In genomic region chr6:166760288-166760687, GRCh38 we compare ENCODE assay signal across 12 cellular contexts.
DNase-seq lines count a peak whose midpoint lies in the region; ATAC-seq and TF ChIP-seq lines count a peak whose summit lies in the region.
"Had no signal": no experiment of that assay in that cellular context is flagged by ENCODE, and none has a peak within 500 bp of the region (broad histone marks: within the 10 kb centered on the region; RNA-seq: fewer than 3 reads in every experiment).

No MANE protein-coding gene starts in this region.

- H3K36me3 Mint-ChIP-seq in activated CD4-positive, alpha-beta T cell treated with anti-CD3 and anti-CD28 coated beads, Interleukin-2, amount 10 ng/mL, durations not matched to agents 24 days and 14 days (ENCODE audit: low read depth) = peaks cover 3% of the 10 kb centered on the region

- H3K4me2 ChIP-seq in parathyroid adenoma (ENCODE audit: low read length) (peak overlapping the region; percentile 49), PC-3 (ENCODE audit: low read length) (no peak overlapping the region)

- POLR2A ChIA-PET in PC-3 (lab: Charles Lee; ENCODE audit: unreplicated experiment) = no interaction called here

- peak overlapping the region; percentile 70 for H3K27ac Mint-ChIP-seq in activated CD4-positive, alpha-beta T cell treated with anti-CD3 and anti-CD28 coated beads, Interleukin-2, amount 10 ng/mL, durations not matched to agents 24 days and 14 days

- H4K20me1 ChIP-seq in PC-3 (ENCODE audit: low read length) = no peaks in the 10 kb centered on the region

- peak; percentile 89 for ATAC-seq in stimulated activated naive CD8-positive, alpha-beta T cell treated with anti-CD3 and anti-CD28 coated beads, Interleukin-15, Interleukin-2, amounts not matched to agents 100 U/mL and 50 U/mL, for 24 hours
- ATAC-seq in PC-3 (no peak), HG03196 (IDR thresholded peaks at IDR 0.05; ENCODE audit: unreplicated experiment) (no peak)
- ATAC-seq: Panc1 had no signal

- H3K27me3 Mint-ChIP-seq in activated CD4-positive, alpha-beta T cell treated with anti-CD3 and anti-CD28 coated beads, Interleukin-2, amount 10 ng/mL, durations not matched to agents 24 days and 14 days = peaks cover 32% of the 10 kb centered on the region

- H3F3A ChIP-seq in PC-3 (ENCODE audit: low read length, unreplicated experiment) = no peaks in the 10 kb centered on the region

- H3K36me3 ChIP-seq in parathyroid adenoma (ENCODE audit: control insufficient read depth, insufficient read depth, low read length) (no peaks in the 10 kb centered on the region), PC-3 (ENCODE audit: low read depth, low read length) (no peaks in the 10 kb centered on the region)

- intact Hi-C loops in activated CD4-positive, alpha-beta T cell treated with anti-CD3 and anti-CD28 coated beads, Interleukin-2, amount 10 ng/mL, durations not matched to agents 24 days and 14 days (cut with micrococcal nuclease) = no loop called here
- intact Hi-C loops in PC-3 (cut with micrococcal nuclease) = no loop called here

- H3K79me2 ChIP-seq in parathyroid adenoma = no peaks in the 10 kb centered on the region
- H3K79me2 ChIP-seq in PC-3 (ENCODE audit: low read length) = no peaks in the 10 kb centered on the region

- H3K9me2 ChIP-seq in PC-3 (replicated peaks; ENCODE audit: low read length) = no peaks in the 10 kb centered on the region

- H3K9me3 ChIP-seq in parathyroid adenoma (ENCODE audit: control insufficient read depth, low read length) (no peaks in the 10 kb centered on the region), PC-3 (ENCODE audit: low read length) (no peaks in the 10 kb centered on the region)
- H3K9me3 ChIP-seq: Caco-2 had no signal

- DNase-seq in activated CD4-positive, alpha-beta T cell treated with anti-CD3 and anti-CD28 coated beads, Interleukin-2, amount 10 ng/mL, durations not matched to agents 24 days and 14 days = peak; percentile 85
- peak; percentile 40 for DNase-seq in activated T-helper 9 cell treated with anti-CD3 and anti-CD28 coated beads, Interleukin-2, amount 50 U/mL, for 16 hours (ENCODE audit: low read depth)
- DNase-seq in stimulated activated naive CD8-positive, alpha-beta T cell treated with anti-CD3 and anti-CD28 coated beads, Interleukin-15, Interleukin-2, amounts not matched to agents 100 U/mL and 50 U/mL, for 24 hours = peak; percentile 62
- DNase-seq in PC-3 (no peak), NCI-H2196 (lab: John Stamatoyannopoulos, UW; ENCODE audit: unreplicated experiment) (no peak)
- DNase-seq: Caco-2, naive B cell had no signal

- no peak overlapping the region for H3K27ac ChIP-seq in parathyroid adenoma
- H3K27ac ChIP-seq in PC-3 (ENCODE audit: low read length) = no peak overlapping the region
- H3K27ac ChIP-seq: skin epidermis, VCaP had no signal

- H3K4me1 ChIP-seq in parathyroid adenoma (peaks cover 21% of the 10 kb centered on the region), PC-3 (ENCODE audit: insufficient read depth, low read length) (no peaks in the 10 kb centered on the region)
- H3K4me1 ChIP-seq: Caco-2 had no signal

- TF ChIP-seq CTCF in parathyroid adenoma (IDR thresholded peaks at IDR 0.05) = no peak
- no peak for TF ChIP-seq CTCF in PC-3 (conservative IDR thresholded peaks at IDR 0.05; ENCODE audit: low read depth, low read length)

- peak overlapping the region; percentile 35 for H3K4me3 Mint-ChIP-seq in activated CD4-positive, alpha-beta T cell treated with anti-CD3 and anti-CD28 coated beads, Interleukin-2, amount 10 ng/mL, durations not matched to agents 24 days and 14 days
- H3K4me3 Mint-ChIP-seq: naive B cell had no signal

- H3K27me3 ChIP-seq in parathyroid adenoma (ENCODE audit: control insufficient read depth, insufficient read depth, low read length) = no peaks in the 10 kb centered on the region
- H3K27me3 ChIP-seq in PC-3 (ENCODE audit: low read length) = no peaks in the 10 kb centered on the region

- H3K4me3 ChIP-seq in parathyroid adenoma (ENCODE audit: low read depth, low read length) (peak overlapping the region; percentile 20), PC-3 (ENCODE audit: low read length) (no peak overlapping the region)
- H3K4me3 ChIP-seq: skin epidermis had no signal

- no TSS peak for BruUV-seq in PC-3 (replicated peaks; lab: Mats Ljungman, UMichigan)

- H3K9me3 Mint-ChIP-seq in activated CD4-positive, alpha-beta T cell treated with anti-CD3 and anti-CD28 coated beads, Interleukin-2, amount 10 ng/mL, durations not matched to agents 24 days and 14 days = no peaks in the 10 kb centered on the region
- H3K9me3 Mint-ChIP-seq: naive B cell had no signal

- H2AFZ ChIP-seq in parathyroid adenoma (peak overlapping the region; percentile 48), PC-3 (ENCODE audit: low read length) (no peak overlapping the region)

- H3K4me1 Mint-ChIP-seq in activated CD4-positive, alpha-beta T cell treated with anti-CD3 and anti-CD28 coated beads, Interleukin-2, amount 10 ng/mL, durations not matched to agents 24 days and 14 days = peaks cover 20% of the 10 kb centered on the region

- H3K9ac ChIP-seq in parathyroid adenoma = no peak overlapping the region
- H3K9ac ChIP-seq in PC-3 (ENCODE audit: low read length) = no peak overlapping the region

- CTCF ChIA-PET in PC-3 (lab: Charles Lee) = no interaction called here

Comparison
In these comparisons a context has a peak if more than half of its experiments do, and no peak if none do; other contexts are left out.
1. DNase-seq: peak in activated CD4-positive, alpha-beta T cell treated with anti-CD3 and anti-CD28 coated beads, Interleukin-2, amount 10 ng/mL, durations not matched to agents 24 days and 14 days (single experiment), activated T-helper 9 cell treated with anti-CD3 and anti-CD28 coated beads, Interleukin-2, amount 50 U/mL, for 16 hours (single experiment) and stimulated activated naive CD8-positive, alpha-beta T cell treated with anti-CD3 and anti-CD28 coated beads, Interleukin-15, Interleukin-2, amounts not matched to agents 100 U/mL and 50 U/mL, for 24 hours (single experiment); none in PC-3 (single experiment) and NCI-H2196 (single experiment).